1 cellular context compared by ENCODE assay signal in genomic region chr2:112880696-112881095, GRCh38.
TF ChIP-seq lines count a peak whose summit lies in the region.

No MANE protein-coding gene starts in this region.

TF ChIP-seq in H1, 55 proteins besides CTCF, POLR2A, EP300 and RAD21:
- no peak for TF ChIP-seq TAF7 (optimal IDR thresholded peaks at IDR 0.05; ENCODE audit: borderline replicate concordance, low read depth, low read length)
- no peak for TF ChIP-seq CREB1 (IDR thresholded peaks at IDR 0.05)
- no peak for TF ChIP-seq TEAD4 (IDR thresholded peaks at IDR 0.05; ENCODE audit: low read depth, low read length)
- TF ChIP-seq CHD7 (IDR thresholded peaks at IDR 0.05; ENCODE audit: insufficient replicate concordance, low read length): no peak
- TF ChIP-seq SIRT6 (IDR thresholded peaks at IDR 0.05; ENCODE audit: low read length): no peak
- no peak for TF ChIP-seq MAFK (IDR thresholded peaks at IDR 0.05; ENCODE audit: low read depth, low read length)
TF ChIP-seq in H1: peak in this region for 0.
